1 cellular context compared by ENCODE assay signal in genomic region chr19:35905178-35905727, GRCh38.
TF ChIP-seq lines count a peak whose summit lies in the region.

No MANE protein-coding gene starts in this region.

TF ChIP-seq in HEK293, 187 proteins besides CTCF, POLR2A, EP300 and RAD21 (continued from another document and continues in another):
- TF ChIP-seq ZNF26 (tag by site-specific recombination; IDR thresholded peaks at IDR 0.05) (no peak), ZNF747 (tag by site-specific recombination; IDR thresholded peaks at IDR 0.05) (no peak), OVOL3 (tag by site-specific recombination; IDR thresholded peaks at IDR 0.05) (no peak), SP7 (tag by site-specific recombination; IDR thresholded peaks at IDR 0.05) (peak; percentile 45; the same call in 1 of the 2 replicates), ZIC2 (tag by site-specific recombination; IDR thresholded peaks at IDR 0.05) (no peak), ZNF132 (tag by site-specific recombination; IDR thresholded peaks at IDR 0.05; ENCODE audit: borderline replicate concordance) (no peak), ZNF394 (tag by site-specific recombination; IDR thresholded peaks at IDR 0.05; ENCODE audit: borderline replicate concordance) (peak; percentile 10; the same call in 1 of the 2 replicates), ZFP3 (tag by site-specific recombination; IDR thresholded peaks at IDR 0.05; ENCODE audit: low read depth) (no peak), ZNF239 (tag by site-specific recombination; IDR thresholded peaks at IDR 0.05) (no peak), ZNF518A (tag by site-specific recombination; conservative IDR thresholded peaks at IDR 0.05; ENCODE audit: low read depth) (no peak), ZNF530 (tag by site-specific recombination; IDR thresholded peaks at IDR 0.05; ENCODE audit: low read depth) (no peak), GLI2 (tag by site-specific recombination; IDR thresholded peaks at IDR 0.05; ENCODE audit: borderline replicate concordance, low read depth) (no peak), PRDM2 (tag by site-specific recombination; IDR thresholded peaks at IDR 0.05; ENCODE audit: borderline replicate concordance) (no peak), ZNF37A (tag by site-specific recombination; IDR thresholded peaks at IDR 0.05) (no peak), PRDM1 (tag by site-specific recombination; IDR thresholded peaks at IDR 0.05) (no peak), ZNF114 (tag by site-specific recombination; IDR thresholded peaks at IDR 0.05) (no peak), ZNF521 (tag by site-specific recombination; IDR thresholded peaks at IDR 0.05) (no peak), PRDM4 (tag by site-specific recombination; IDR thresholded peaks at IDR 0.05) (no peak), GFI1B (tag by site-specific recombination; IDR thresholded peaks at IDR 0.05) (no peak), ZNF621 (tag by site-specific recombination; IDR thresholded peaks at IDR 0.05) (no peak), ZNF146 (tag by site-specific recombination; IDR thresholded peaks at IDR 0.05) (no peak), ZNF658 (tag by site-specific recombination; IDR thresholded peaks at IDR 0.05) (no peak), HOXA7 (CRISPR knock-in tag; IDR thresholded peaks at IDR 0.05; ENCODE audit: borderline replicate concordance) (no peak), ZNF624 (tag by site-specific recombination; IDR thresholded peaks at IDR 0.05) (no peak), KLF10 (tag by site-specific recombination; IDR thresholded peaks at IDR 0.05) (no peak; the same call in 1 of the 2 replicates), ZBTB7A (tag by site-specific recombination; IDR thresholded peaks at IDR 0.05; ENCODE audit: low read depth) (no peak), ZBTB20 (tag by site-specific recombination; IDR thresholded peaks at IDR 0.05) (no peak), SETDB1 (IDR thresholded peaks at IDR 0.05; ENCODE audit: insufficient read length, low read length) (no peak), ZNF473 (tag by site-specific recombination; IDR thresholded peaks at IDR 0.05) (no peak), WT1 (tag by site-specific recombination; IDR thresholded peaks at IDR 0.05) (no peak), ZNF664 (tag by site-specific recombination; IDR thresholded peaks at IDR 0.05) (no peak), ZNF398 (tag by site-specific recombination; IDR thresholded peaks at IDR 0.05) (no peak), GLIS2 (tag by site-specific recombination; IDR thresholded peaks at IDR 0.05) (peak; percentile 35; the same call in 1 of the 2 replicates), ZNF791 (tag by site-specific recombination; IDR thresholded peaks at IDR 0.05) (no peak), ZNF544 (tag by site-specific recombination; IDR thresholded peaks at IDR 0.05) (no peak), IKZF3 (tag by site-specific recombination; IDR thresholded peaks at IDR 0.05) (no peak), OSR2 (tag by site-specific recombination; IDR thresholded peaks at IDR 0.05) (no peak), ZNF768 (tag by site-specific recombination; IDR thresholded peaks at IDR 0.05) (no peak), REST (tag by site-specific recombination; IDR thresholded peaks at IDR 0.05) (no peak), ZNF488 (tag by site-specific recombination; IDR thresholded peaks at IDR 0.05) (no peak), ZNF777 (tag by site-specific recombination; IDR thresholded peaks at IDR 0.05; ENCODE audit: borderline replicate concordance) (no peak)
